31 cellular contexts compared by ENCODE assay signal in the genomic region with DNA sequence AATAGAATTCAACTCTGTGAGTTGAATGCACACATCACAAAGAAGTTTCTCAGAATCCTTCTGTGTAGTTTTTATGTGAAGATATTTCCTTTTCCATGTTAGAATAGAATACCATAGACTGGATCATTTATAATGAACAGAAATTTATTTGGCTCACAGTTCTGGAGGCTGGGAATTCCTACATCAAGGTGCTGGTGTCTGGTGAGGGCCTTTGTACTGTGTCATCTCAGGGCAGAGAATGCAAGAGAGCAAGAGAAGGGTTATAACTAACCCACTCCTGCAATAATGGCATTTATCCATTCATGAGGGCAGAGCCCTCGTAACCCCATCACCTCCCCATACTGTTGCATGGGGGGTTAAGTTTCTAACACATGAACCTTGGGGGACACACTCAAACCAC.
"Had no signal": no experiment of that assay in that cellular context is flagged by ENCODE, and none has a peak within 500 bp of the region (broad histone marks: within the 10 kb centered on the region; RNA-seq: fewer than 3 reads in every experiment).

No MANE protein-coding gene starts in this region.

- DNase-seq: activated effector memory CD4-positive, alpha-beta T cell treated with anti-CD3 and anti-CD28 coated beads, Interleukin-2, amount 50 U/mL, for 16 hours; activated effector memory CD4-positive, alpha-beta T cell treated with Interleukin-2 at 50 U/mL for 16 hours; activated gamma-delta T cell; activated gamma-delta T cell treated with Interleukin-2 at 50 U/mL for 16 hours; activated naive CD4-positive, alpha-beta T cell; activated naive CD4-positive, alpha-beta T cell treated with anti-CD3 and anti-CD28 coated beads for 36 hours; activated naive CD4-positive, alpha-beta T cell treated with anti-CD3 and anti-CD28 coated beads, Interleukin-2, amount 10 ng/mL, durations not matched to agents 7 days and 5 days; activated naive CD4-positive, alpha-beta T cell treated with anti-CD3 and anti-CD28 coated beads, Interleukin-2, amount 50 U/mL, for 16 hours; activated naive CD4-positive, alpha-beta T cell treated with Interleukin-2 at 50 U/mL for 16 hours; activated naive CD8-positive, alpha-beta T cell treated with anti-CD3 and anti-CD28 coated beads for 36 hours; activated naive CD8-positive, alpha-beta T cell treated with anti-CD3 and anti-CD28 coated beads, Interleukin-2, amount 10 ng/mL, durations not matched to agents 7 days and 5 days; activated naive CD8-positive, alpha-beta T cell treated with anti-CD3 and anti-CD28 coated beads, Interleukin-2, amount 50 U/mL, for 24 hours; activated T-cell treated with anti-CD3 and anti-CD28 coated beads for 4 hours; activated T-cell treated with anti-CD3 and anti-CD28 coated beads, Interleukin-2, amount 50 U/mL, for 1 hour; activated T-cell treated with anti-CD3 and anti-CD28 coated beads, Interleukin-2, amount 50 U/mL, for 24 hours; activated T-cell treated with anti-CD3 and anti-CD28 coated beads, Interleukin-2, amount 50 U/mL, for 4 hours; activated T-cell treated with anti-CD3 and anti-CD28 coated beads, Interleukin-2, amount 50 U/mL, for 48 hours; activated T-cell treated with anti-CD3 and anti-CD28 coated beads, Interleukin-2, amount 50 U/mL, for 72 hours; adrenal gland; amniotic stem cell; amygdala; anterior cingulate cortex; aorta; body of pancreas; brain microvascular endothelial cell; caudate nucleus; central memory CD4-positive, alpha-beta T cell; cerebellar nuclear complex had no signal

- H3K36me3 ChIP-seq: adrenal gland, ascending aorta, brain microvascular endothelial cell, breast epithelium, cardiac muscle cell had no signal

- H3K4me3 ChIP-seq: adrenal gland, ascending aorta, body of pancreas, breast epithelium, cardiac muscle cell had no signal

- H3K27ac ChIP-seq: adrenal gland, ascending aorta, body of pancreas, brain microvascular endothelial cell, breast epithelium, cardiac muscle cell had no signal

- H3K9me3 ChIP-seq: adrenal gland, ascending aorta, body of pancreas had no signal

- H3K27me3 ChIP-seq: ascending aorta, body of pancreas had no signal

- H3K4me1 ChIP-seq: adrenal gland, ascending aorta, body of pancreas, breast epithelium had no signal
